ENCODE assay signal across 8 cellular contexts in the genomic region with DNA sequence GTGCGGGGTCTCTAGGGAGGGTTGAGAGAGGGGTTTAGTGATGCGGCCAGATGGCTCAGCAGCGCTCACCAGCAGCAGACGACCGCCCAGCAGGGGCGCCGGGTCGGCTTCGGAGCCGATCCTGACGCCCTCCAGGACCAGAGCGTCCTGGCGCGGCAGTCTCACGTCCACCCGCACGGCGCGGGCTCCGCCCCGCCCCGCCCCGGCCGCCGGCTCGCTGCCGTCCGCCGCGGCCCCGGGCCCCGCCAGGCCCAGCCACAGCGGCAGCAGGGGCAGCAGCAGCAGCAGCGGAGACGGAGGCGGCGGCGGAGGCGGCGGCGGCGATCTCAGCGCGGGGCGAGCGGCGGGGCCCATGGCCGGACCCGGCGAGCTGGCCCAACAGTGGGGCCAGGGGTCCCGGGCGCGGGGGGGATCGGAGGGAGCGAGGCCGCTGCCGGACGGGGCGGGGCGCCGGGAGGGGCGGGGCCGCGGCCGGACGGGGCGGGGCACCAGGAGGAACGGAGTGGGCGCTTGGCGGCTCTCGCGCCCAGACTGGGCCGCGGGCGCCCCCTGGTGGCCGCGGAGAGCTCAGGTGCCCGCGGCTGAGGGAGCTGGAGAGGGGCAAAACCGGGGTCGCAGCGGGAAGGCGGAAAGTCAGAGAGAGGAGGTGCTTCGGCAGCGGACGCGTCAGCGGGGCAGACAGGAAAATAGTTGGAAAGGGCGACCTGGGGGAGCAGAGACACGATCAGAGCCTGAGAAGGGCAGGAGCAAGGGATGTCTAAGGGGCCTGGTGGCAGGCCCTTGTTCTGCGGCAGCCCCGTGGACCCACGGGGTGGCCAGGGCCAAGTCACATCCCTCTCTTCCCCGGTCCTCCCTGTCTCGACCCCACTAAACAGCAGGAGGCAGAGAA. TPM values are rescaled to one million over a fixed set of nuclear protein-coding genes. Genes with fewer than 3 reads are reported as not detected.
DNase-seq lines count a peak whose midpoint lies in the region; ATAC-seq and TF ChIP-seq lines count a peak whose summit lies in the region.

A gene (minus strand): TSS at position 452 of the 889 bp plus-strand sequence. CDS start 98 bp downstream, at position 354.

- no peaks in the 10 kb centered on the region for H3K9me3 Mint-ChIP-seq in activated naive CD8-positive, alpha-beta T cell (ENCODE audit: low read depth)
- H3K9me3 Mint-ChIP-seq in glutamatergic neuron (ENCODE audit: unreplicated experiment): peaks cover 8% of the 10 kb centered on the region

- peaks cover 15% of the 10 kb centered on the region for H3K4me1 Mint-ChIP-seq in activated naive CD8-positive, alpha-beta T cell (ENCODE audit: low read depth)
- peaks cover 7% of the 10 kb centered on the region for H3K4me1 Mint-ChIP-seq in glutamatergic neuron (ENCODE audit: low read depth, unreplicated experiment)

- ATAC-seq in GM21619 (IDR thresholded peaks at IDR 0.05; ENCODE audit: unreplicated experiment): peak; percentile 54

- peak within 1 kb of the TSS; percentile 82 for H3K4me3 Mint-ChIP-seq in activated naive CD8-positive, alpha-beta T cell
- H3K4me3 Mint-ChIP-seq in glutamatergic neuron (ENCODE audit: unreplicated experiment): peak within 1 kb of the TSS; percentile 89

- no peak for TF ChIP-seq POLR2A in ovary (IDR thresholded peaks at IDR 0.05)

- peak within 1 kb of the TSS; percentile 28 for H3K27ac Mint-ChIP-seq in activated naive CD8-positive, alpha-beta T cell
- peak within 1 kb of the TSS; percentile 97 for H3K27ac Mint-ChIP-seq in glutamatergic neuron (ENCODE audit: unreplicated experiment)

- no peak for TF ChIP-seq EP300 in ovary (IDR thresholded peaks at IDR 0.05)

- 2 to 3% (median 2%) methylated on average over 76 to 95 of the region's 95 CpGs for WGBS in ovary, 3 donors
- WGBS in thymus: 2% methylated on average over 95 of the region's 95 CpGs

- no peaks in the 10 kb centered on the region for H3K9me2 ChIP-seq in Karpas-422 (replicated peaks; ENCODE audit: insufficient read depth, low read length)

- H3K4me2 ChIP-seq in Karpas-422 (ENCODE audit: low read depth, low read length, poor library complexity, severe bottlenecking): peak within 1 kb of the TSS; percentile 68

- H3K9me3 ChIP-seq in Karpas-422 (ENCODE audit: low read length) (no peaks in the 10 kb centered on the region), ovary (no peaks in the 10 kb centered on the region), thymus (ENCODE audit: control insufficient read depth) (no peaks in the 10 kb centered on the region)

- H2AFZ ChIP-seq in Karpas-422 (ENCODE audit: low read length): peak within 1 kb of the TSS; percentile 33; the same call in 1 of the 2 replicates

- H3K27me3 ChIP-seq in Karpas-422 (ENCODE audit: low read length): no peaks in the 10 kb centered on the region
- no peaks in the 10 kb centered on the region for H3K27me3 ChIP-seq in ovary
- peaks cover 3% of the 10 kb centered on the region for H3K27me3 ChIP-seq in thymus (ENCODE audit: control insufficient read depth, insufficient read depth)

- H4K20me1 ChIP-seq in Karpas-422 (ENCODE audit: insufficient read depth, low read depth, low read length): no peaks in the 10 kb centered on the region

- H3K79me2 ChIP-seq in Karpas-422 (ENCODE audit: low read length): no peaks in the 10 kb centered on the region

- H3K27ac ChIP-seq in Karpas-422 (ENCODE audit: low read length) (no peak within 1 kb of the TSS), ovary (peak within 1 kb of the TSS; percentile 35 to 61), thymus (ENCODE audit: low read depth) (no peak within 1 kb of the TSS)

- DNase-seq in DMS153 treated with DMSO at 0.1 percent for 48 hours (lab: John Stamatoyannopoulos, UW; ENCODE audit: unreplicated experiment): peak; percentile 59
- peak; percentile 94 for DNase-seq in Karpas-422
- peak; percentile 62 for DNase-seq in SKM-1 (lab: John Stamatoyannopoulos, UW; ENCODE audit: unreplicated experiment)
- DNase-seq in glutamatergic neuron: peak; percentile 92
- peak; percentile 80 to 93 (median 87) for DNase-seq in ovary

- peak within 1 kb of the TSS; percentile 77 for H3K9ac ChIP-seq in Karpas-422 (ENCODE audit: low read length)

- H3K27me3 Mint-ChIP-seq in activated naive CD8-positive, alpha-beta T cell: no peaks in the 10 kb centered on the region
- peaks cover 9% of the 10 kb centered on the region for H3K27me3 Mint-ChIP-seq in glutamatergic neuron (ENCODE audit: unreplicated experiment)

- intact Hi-C loops in ovary (cut with DNase I): loop anchor here (2.0 to 10.0 kb wide), 7 partner anchors 30 to 282 kb away; a partner anchor contains a TSS

- no peaks in the 10 kb centered on the region for H3K36me3 Mint-ChIP-seq in activated naive CD8-positive, alpha-beta T cell
- H3K36me3 Mint-ChIP-seq in glutamatergic neuron (ENCODE audit: unreplicated experiment): peaks cover 6% of the 10 kb centered on the region

- H3K4me3 ChIP-seq in Karpas-422 (ENCODE audit: low read length): peak within 1 kb of the TSS; percentile 67
- peak within 1 kb of the TSS; percentile 50 for H3K4me3 ChIP-seq in ovary
- peak within 1 kb of the TSS; percentile 81 for H3K4me3 ChIP-seq in thymus (ENCODE audit: low read length)

- H3K4me1 ChIP-seq in Karpas-422 (ENCODE audit: low read length) (peaks cover 35% of the 10 kb centered on the region), ovary (ENCODE audit: insufficient read depth) (peaks cover 4% of the 10 kb centered on the region), thymus (ENCODE audit: control insufficient read depth, insufficient read depth, low read length) (peaks cover 7% of the 10 kb centered on the region)

- TF ChIP-seq CTCF in glutamatergic neuron (IDR thresholded peaks at IDR 0.05; ENCODE audit: partially characterized antibody, unreplicated experiment): peak; percentile 94
- peak; percentile 87 to 97 (median 93) for TF ChIP-seq CTCF in ovary (IDR thresholded peaks at IDR 0.05)

- H3K36me3 ChIP-seq in Karpas-422 (ENCODE audit: insufficient read depth, low read length): no peaks in the 10 kb centered on the region
- no peaks in the 10 kb centered on the region for H3K36me3 ChIP-seq in ovary
- H3K36me3 ChIP-seq in thymus (ENCODE audit: control insufficient read depth, insufficient read depth): no peaks in the 10 kb centered on the region

RNA-seq across cellular contexts. Expression of the gene that starts here (rescaled TPM):
- 4.0 and 16.9 TPM in 2 replicates for total RNA-seq in Karpas-422 (2014; rRNA removed; shearing (Covaris generic); ENCODE audit: low replicate concordance)
- total RNA-seq in glutamatergic neuron (ENCODE audit: unreplicated experiment): 43.1 TPM
- 10 to 100 TPM in 5 of 7 donors, 1 to 10 TPM in 2; 6.1 to 26.1 (median 15.4) TPM for total RNA-seq in ovary
- polyA plus RNA-seq in ovary: 10 to 100 TPM in 1 of 2 donors, 1 to 10 TPM in 1; 2.9 to 13.6 TPM
- polyA plus RNA-seq in thymus: 11.1 TPM

Comparison
In these comparisons a context has a peak if more than half of its experiments do, and no peak if none do; other contexts are left out.
1. H3K27ac ChIP-seq: peak in ovary (2 of 2); none in Karpas-422 (single experiment) and thymus (single experiment).
2. Peak in every context shown above with its lines, with median percentiles within 50 percentile points of each other: DNase-seq and H3K4me3 ChIP-seq.